In genomic region chr2:10878268-10878915, GRCh38 we compare ENCODE assay signal across 13 cellular contexts. TPM values are rescaled to one million over a fixed set of nuclear protein-coding genes. Genes with fewer than 3 reads are reported as not detected.
"Had no signal": no experiment of that assay in that cellular context is flagged by ENCODE, and none has a peak within 500 bp of the region (broad histone marks: within the 10 kb centered on the region; RNA-seq: fewer than 3 reads in every experiment).

No MANE protein-coding gene starts in this region.

- H3K27me3 ChIP-seq: heart left ventricle, thyroid gland, upper lobe of left lung, uterus had no signal

- H3K27ac ChIP-seq: suprapubic skin, thyroid gland, upper lobe of left lung, uterus had no signal

- H3K36me3 Mint-ChIP-seq: naive thymus-derived CD8-positive, alpha-beta T cell had no signal

- H3K4me1 ChIP-seq: suprapubic skin, uterus had no signal

- DNase-seq: heart left ventricle; left ventricle myocardium superior; naive thymus-derived CD8-positive, alpha-beta T cell; small intestine; stimulated activated CD4-positive, alpha-beta T cell treated with anti-CD3 and anti-CD28 coated beads, Interleukin-12 subunit alpha, Interleukin-12 subunit beta, amount 100 ng/mL, for 4 hours; stimulated activated naive CD8-positive, alpha-beta T cell treated with anti-CD3 and anti-CD28 coated beads, Interleukin-15, Interleukin-2, amounts not matched to agents 100 U/mL and 50 U/mL, for 24 hours; thyroid gland; uterus had no signal

- H3K36me3 ChIP-seq: suprapubic skin, thyroid gland, upper lobe of left lung, uterus had no signal

- H3K4me3 ChIP-seq: heart left ventricle, lung, suprapubic skin, thyroid gland, upper lobe of left lung, uterus had no signal

- H3K9me3 ChIP-seq: heart left ventricle, suprapubic skin, thyroid gland, upper lobe of left lung, uterus had no signal

- ATAC-seq: naive thymus-derived CD8-positive, alpha-beta T cell; stimulated activated naive CD8-positive, alpha-beta T cell treated with anti-CD3 and anti-CD28 coated beads, Interleukin-15, Interleukin-2, amounts not matched to agents 100 U/mL and 50 U/mL, for 24 hours had no signal

- H3K9me3 Mint-ChIP-seq: naive thymus-derived CD8-positive, alpha-beta T cell had no signal

RNA-seq across cellular contexts. Expression of gene KCNF1, which starts 33.3 kb away (rescaled TPM):
- total RNA-seq: mononuclear cell; naive thymus-derived CD8-positive, alpha-beta T cell; osteocyte; suprapubic skin; thyroid gland had no signal
- polyA plus RNA-seq: naive thymus-derived CD8-positive, alpha-beta T cell had no signal
